16 cellular contexts compared by ENCODE assay signal in the genomic region with DNA sequence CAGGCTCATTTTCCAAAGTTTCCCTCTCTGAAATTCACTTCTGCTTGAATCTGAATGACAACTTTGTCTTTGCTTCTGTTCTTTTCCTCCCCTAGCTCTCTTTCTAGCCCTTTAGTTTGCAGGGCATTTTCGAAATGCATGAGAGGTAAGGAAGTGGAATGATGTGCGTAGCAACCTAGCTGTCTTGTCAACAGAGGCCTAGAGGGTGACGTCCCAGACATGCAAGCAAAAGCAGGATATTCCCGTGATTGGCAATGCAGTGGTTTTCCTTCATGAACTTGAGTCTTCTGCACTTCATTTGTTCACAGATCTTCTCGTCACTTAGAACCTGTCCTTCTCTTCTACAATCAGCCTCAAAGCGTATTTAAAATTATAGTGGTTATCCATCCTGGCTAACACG. TPM values are rescaled to one million over a fixed set of nuclear protein-coding genes. Genes with fewer than 3 reads are reported as not detected.
DNase-seq lines count a peak whose midpoint lies in the region; ATAC-seq and TF ChIP-seq lines count a peak whose summit lies in the region.
"Had no signal": no experiment of that assay in that cellular context is flagged by ENCODE, and none has a peak within 500 bp of the region (broad histone marks: within the 10 kb centered on the region; RNA-seq: fewer than 3 reads in every experiment).

No MANE protein-coding gene starts in this region.

- H3K4me1 ChIP-seq in right cardiac atrium (ENCODE audit: control insufficient read depth, insufficient read depth, low read length) (no peaks in the 10 kb centered on the region), SJSA1 (replicated peaks) (peaks cover 8% of the 10 kb centered on the region), trophoblast cell (ENCODE audit: control insufficient read depth in 1 of 2, insufficient read depth in 2 of 2, low read length in 2 of 2) (peaks cover 3 to 5% of the 10 kb centered on the region in 2 experiments)

- H3K9ac ChIP-seq in trophoblast cell (ENCODE audit: low read length), result no peak overlapping the region

- no peaks in the 10 kb centered on the region for H3K79me2 ChIP-seq in trophoblast cell (ENCODE audit: control insufficient read depth, insufficient read depth, low read length, poor library complexity)

- H2BK12ac ChIP-seq in trophoblast cell (ENCODE audit: low read length), result no peak overlapping the region

- ATAC-seq in right cardiac atrium (no peak), Right ventricle myocardium superior (ENCODE audit: poor library complexity) (no peak), HG03432 (IDR thresholded peaks at IDR 0.05; ENCODE audit: unreplicated experiment) (no peak)
- ATAC-seq: GM23338, HepG2 had no signal

- H3K14ac ChIP-seq in trophoblast cell (ENCODE audit: low read length), result no peak overlapping the region

- no peaks in the 10 kb centered on the region for H3K79me1 ChIP-seq in trophoblast cell (ENCODE audit: low read length)

- H3K27me3 ChIP-seq in right cardiac atrium (ENCODE audit: control insufficient read depth, insufficient read depth), result no peaks in the 10 kb centered on the region
- no peaks in the 10 kb centered on the region for H3K27me3 ChIP-seq in SJSA1 (replicated peaks)
- H3K27me3 ChIP-seq in trophoblast cell (ENCODE audit: insufficient read depth, low read length), result no peaks in the 10 kb centered on the region
- H3K27me3 ChIP-seq in dorsolateral prefrontal cortex, result no peaks in the 10 kb centered on the region

- H3K4ac ChIP-seq in trophoblast cell (ENCODE audit: low read depth, low read length), result no peak overlapping the region

- no peak overlapping the region for H3K4me2 ChIP-seq in trophoblast cell (ENCODE audit: low read length)
- H3K4me2 ChIP-seq: A549, GM23338 had no signal

- no peak overlapping the region for H4K91ac ChIP-seq in trophoblast cell (ENCODE audit: low read depth, low read length)

- 93% methylated on average over 7 of the region's 7 CpGs for WGBS in right cardiac atrium
- WGBS in trophoblast cell (ENCODE audit: extremely low coverage, insufficient coverage, insufficient read length), result no CpG with 5 or more reads among the region's 7 CpGs

- no peak overlapping the region for H2BK120ac ChIP-seq in trophoblast cell (ENCODE audit: insufficient read depth, low read length, poor library complexity)

- intact Hi-C loops in right cardiac atrium (cut with DNase I), result loop anchor here (5.0 to 10.0 kb wide), 3 partner anchors 50 to 110 kb away; a partner anchor contains a TSS
- intact Hi-C loops in Right ventricle myocardium superior (cut with DNase I), result no loop called here
- intact Hi-C loops in dorsolateral prefrontal cortex (cut with DNase I), result no loop called here

- no peaks in the 10 kb centered on the region for H3K36me3 ChIP-seq in SJSA1
- H3K36me3 ChIP-seq in trophoblast cell (ENCODE audit: control insufficient read depth in 1 of 2, insufficient read depth in 2 of 2, low read length in 2 of 2), result no peaks in the 10 kb centered on the region

- no peak overlapping the region for H4K12ac ChIP-seq in trophoblast cell (ENCODE audit: low read depth, low read length)

- H2BK5ac ChIP-seq in trophoblast cell (ENCODE audit: low read depth, low read length, poor library complexity), result no peak overlapping the region

- H2AK5ac ChIP-seq in trophoblast cell (ENCODE audit: low read length), result no peak overlapping the region

- H3K4me3 ChIP-seq in right cardiac atrium (ENCODE audit: low read length) (no peak overlapping the region), SJSA1 (no peak overlapping the region), trophoblast cell (ENCODE audit: low read depth, low read length) (no peak overlapping the region), dorsolateral prefrontal cortex (no peak overlapping the region), coronary artery (no peak overlapping the region)
- H3K4me3 ChIP-seq: A549, GM23338 had no signal

- H3K27ac ChIP-seq in right cardiac atrium (ENCODE audit: low read length) (peak overlapping the region; percentile 37), SJSA1 (peak overlapping the region; percentile 87; the same call in 1 of the 2 replicates), trophoblast cell (ENCODE audit: low read depth, low read length) (no peak overlapping the region), dorsolateral prefrontal cortex (peak overlapping the region in 4 of 59 donors; percentile 22 to 64 (median 31)), coronary artery (no peak overlapping the region)
- H3K27ac ChIP-seq: 22Rv1, A549 had no signal

- H3K23ac ChIP-seq in trophoblast cell (ENCODE audit: low read length), result no peak overlapping the region

- DNase-seq in right cardiac atrium, result no peak
- DNase-seq in Right ventricle myocardium superior, result no peak
- DNase-seq in SJSA1 (ENCODE audit: low read depth in 1 of 2, low spot score in 2 of 2), result no peak
- DNase-seq in islet precursor cell, result peak; percentile 30
- peak; percentile 58 to 68 for DNase-seq in trophoblast cell
- no peak for DNase-seq in dorsolateral prefrontal cortex
- no peak for DNase-seq in coronary artery (ENCODE audit: low spot score)
- DNase-seq: C1 segment of cervical spinal cord; Caco-2; CD4-positive, CD25-positive, alpha-beta regulatory T cell; CD8-positive, alpha-beta memory T cell had no signal

- H2AFZ ChIP-seq in trophoblast cell (ENCODE audit: insufficient read depth, low read length, poor library complexity), result no peak overlapping the region
- H2AFZ ChIP-seq: GM23338 had no signal

- H3K18ac ChIP-seq in trophoblast cell (ENCODE audit: low read length), result no peak overlapping the region

- no peak overlapping the region for H4K8ac ChIP-seq in trophoblast cell (ENCODE audit: low read depth, low read length)

- no peak for TF ChIP-seq CTCF in dorsolateral prefrontal cortex (IDR thresholded peaks at IDR 0.05 in 54 of 56, conservative IDR thresholded peaks at IDR 0.05 in 2 of 56; ENCODE audit: low read depth in 1 of 56, partially characterized antibody in 56 of 56)
- TF ChIP-seq CTCF in coronary artery (IDR thresholded peaks at IDR 0.05), result no peak

- H3K9me3 ChIP-seq in right cardiac atrium (ENCODE audit: control insufficient read depth, low read length) (no peaks in the 10 kb centered on the region), SJSA1 (replicated peaks) (no peaks in the 10 kb centered on the region), trophoblast cell (ENCODE audit: insufficient read depth, low read depth, low read length) (no peaks in the 10 kb centered on the region)
- H3K9me3 ChIP-seq: A549, Caco-2 had no signal

RNA-seq across cellular contexts. Expression of a gene that starts 51.9 kb away (rescaled TPM):
- 10 to 100 TPM; 52.0 to 73.7 (median 71.8) TPM for total RNA-seq in right cardiac atrium
- polyA plus RNA-seq in right cardiac atrium, result 18.3 TPM
- 58.6 TPM for total RNA-seq in Right ventricle myocardium superior
- total RNA-seq in SJSA1 (2014; rRNA removed; shearing (Covaris generic)), result 51.9 and 53.7 TPM in 2 replicates
- 40.2 and 42.6 TPM in 2 replicates for polyA plus RNA-seq in trophoblast cell (2013)
- 100 to 1,000 TPM in 7 of 120 experiments, 10 to 100 TPM in 113; 50.2 to 118 (median 78.2) TPM for total RNA-seq in dorsolateral prefrontal cortex

RNA-seq across cellular contexts. Expression of a gene that starts 56.9 kb away (rescaled TPM):
- total RNA-seq in right cardiac atrium, result 10 to 100 TPM; 34.8 to 50.7 (median 38.4) TPM
- polyA plus RNA-seq in right cardiac atrium, result 12.5 TPM
- 10.2 TPM for total RNA-seq in Right ventricle myocardium superior
- 13.3 and 18.2 TPM in 2 replicates for total RNA-seq in SJSA1 (2014; rRNA removed; shearing (Covaris generic))
- polyA plus RNA-seq in trophoblast cell (2013), result 7.8 and 8.2 TPM in 2 replicates
- 10 to 100 TPM in 46 of 120 experiments, 1 to 10 TPM in 74; 4.5 to 19.1 (median 9.2) TPM for total RNA-seq in dorsolateral prefrontal cortex
- total RNA-seq: CD8-positive, alpha-beta memory T cell had no signal
- polyA plus RNA-seq: CD8-positive, alpha-beta memory T cell had no signal

Comparison
In these comparisons a context has a peak if more than half of its experiments do, and no peak if none do; other contexts are left out.
1. intact Hi-C loops: an anchor here in right cardiac atrium (5.0 to 10.0 kb wide); none called in Right ventricle myocardium superior and dorsolateral prefrontal cortex.
2. DNase-seq: peak in islet precursor cell (single experiment) and trophoblast cell (2 of 2); none in right cardiac atrium (0 of 3), Right ventricle myocardium superior (single experiment), SJSA1 (0 of 2), dorsolateral prefrontal cortex (0 of 10) and coronary artery (single experiment).
3. H3K27ac ChIP-seq: peak in right cardiac atrium (single experiment) and SJSA1 (single experiment); none in trophoblast cell (single experiment) and coronary artery (0 of 2).